Comparison of ENCODE assay signal across 1 cellular context in the genomic region with DNA sequence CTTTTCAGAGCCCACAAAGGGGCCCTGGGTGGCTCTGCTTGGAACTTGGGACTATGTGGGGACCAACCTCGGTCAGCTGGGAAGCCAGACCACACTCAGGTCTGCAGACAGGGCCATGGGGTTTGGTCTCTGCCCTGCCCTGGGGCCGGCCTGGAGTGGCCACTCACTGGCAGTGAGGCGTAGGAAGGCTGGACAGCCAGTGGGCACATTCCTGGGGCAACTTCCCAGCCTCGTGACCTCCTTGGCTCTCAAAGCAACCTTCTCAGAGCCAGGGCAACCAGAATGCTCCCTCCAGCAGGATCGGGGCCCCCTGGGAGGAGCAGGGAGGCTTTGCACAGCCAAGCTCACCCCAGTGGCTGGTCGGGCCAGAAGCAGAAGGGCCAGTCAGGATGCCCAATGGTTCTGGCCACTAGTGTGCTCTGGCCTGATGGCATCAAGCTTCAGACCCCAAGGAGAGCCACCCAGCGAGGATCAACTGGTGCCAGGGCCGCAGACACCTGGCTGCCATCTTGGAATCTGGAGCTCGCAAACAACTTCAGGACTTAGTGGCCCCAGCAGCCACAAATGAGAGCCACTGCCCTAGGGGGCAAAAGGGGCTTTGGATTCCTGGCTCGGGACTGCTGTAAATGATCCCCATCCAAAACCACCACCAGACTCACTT.
A peak's percentile ranks its signal among the peaks of the same experiment; 100 is the strongest.
TF ChIP-seq lines count a peak whose summit lies in the region.

No MANE protein-coding gene starts in this region.

TF ChIP-seq in K562, 482 proteins besides CTCF, POLR2A, EP300 and RAD21 (continued from another document):
- TF ChIP-seq BCLAF1 (IDR thresholded peaks at IDR 0.05; ENCODE audit: borderline replicate concordance in 1 of 2, control insufficient read depth in 1 of 2, low read depth in 2 of 2, low read length in 1 of 2) (no peak), CLOCK (CRISPR knock-in tag; IDR thresholded peaks at IDR 0.05; ENCODE audit: borderline replicate concordance) (no peak), YY1 (IDR thresholded peaks at IDR 0.05; ENCODE audit: borderline replicate concordance in 1 of 3, control insufficient read depth in 1 of 3, extremely low read depth in 1 of 3, insufficient read depth in 3 of 3, insufficient read length in 1 of 3, insufficient replicate concordance in 2 of 3, low read depth in 1 of 3, low read length in 2 of 3) (peak in 1 of 3 experiments; percentile 52), RBM14 (IDR thresholded peaks at IDR 0.05; ENCODE audit: borderline replicate concordance, insufficient read depth, low read depth, low read length) (no peak), TRIM28 (IDR thresholded peaks at IDR 0.05) (no peak), ZNF316 (IDR thresholded peaks at IDR 0.05) (no peak), E2F8 (IDR thresholded peaks at IDR 0.05; ENCODE audit: low read depth, partially characterized antibody) (no peak), HIVEP1 (CRISPR knock-in tag; IDR thresholded peaks at IDR 0.05) (no peak), E2F1 (CRISPR knock-in tag; IDR thresholded peaks at IDR 0.05) (no peak), ZKSCAN8 (CRISPR knock-in tag; IDR thresholded peaks at IDR 0.05) (no peak), DMBX1 (CRISPR knock-in tag; IDR thresholded peaks at IDR 0.05; ENCODE audit: borderline replicate concordance) (peak; percentile 11; the same call in 1 of the 2 replicates), NR4A1 (CRISPR knock-in tag; IDR thresholded peaks at IDR 0.05) (no peak), NR4A1 (tag; IDR thresholded peaks at IDR 0.05) (0 out of 2 replicates have a peak, but pooled peaks have one; percentile 28), ATF4 (CRISPR knock-in tag; IDR thresholded peaks at IDR 0.05) (peak; percentile 10; the same call in 1 of the 2 replicates), MEF2A (IDR thresholded peaks at IDR 0.05; ENCODE audit: control insufficient read depth, low read depth, low read length) (no peak), TEAD1 (CRISPR knock-in tag; IDR thresholded peaks at IDR 0.05) (no peak), ZNF740 (CRISPR knock-in tag; IDR thresholded peaks at IDR 0.05) (no peak), ZNF740 (tag; IDR thresholded peaks at IDR 0.05) (0 out of 4 replicates have a peak, but pooled peaks of 1 of the 2 experiments have one; percentile 10), NR3C1 (CRISPR knock-in tag; IDR thresholded peaks at IDR 0.05) (no peak), ZZZ3 (IDR thresholded peaks at IDR 0.05) (no peak), MYNN (IDR thresholded peaks at IDR 0.05) (no peak), MYNN (CRISPR knock-in tag; IDR thresholded peaks at IDR 0.05) (no peak)
- TF ChIP-seq, protein P1, sequence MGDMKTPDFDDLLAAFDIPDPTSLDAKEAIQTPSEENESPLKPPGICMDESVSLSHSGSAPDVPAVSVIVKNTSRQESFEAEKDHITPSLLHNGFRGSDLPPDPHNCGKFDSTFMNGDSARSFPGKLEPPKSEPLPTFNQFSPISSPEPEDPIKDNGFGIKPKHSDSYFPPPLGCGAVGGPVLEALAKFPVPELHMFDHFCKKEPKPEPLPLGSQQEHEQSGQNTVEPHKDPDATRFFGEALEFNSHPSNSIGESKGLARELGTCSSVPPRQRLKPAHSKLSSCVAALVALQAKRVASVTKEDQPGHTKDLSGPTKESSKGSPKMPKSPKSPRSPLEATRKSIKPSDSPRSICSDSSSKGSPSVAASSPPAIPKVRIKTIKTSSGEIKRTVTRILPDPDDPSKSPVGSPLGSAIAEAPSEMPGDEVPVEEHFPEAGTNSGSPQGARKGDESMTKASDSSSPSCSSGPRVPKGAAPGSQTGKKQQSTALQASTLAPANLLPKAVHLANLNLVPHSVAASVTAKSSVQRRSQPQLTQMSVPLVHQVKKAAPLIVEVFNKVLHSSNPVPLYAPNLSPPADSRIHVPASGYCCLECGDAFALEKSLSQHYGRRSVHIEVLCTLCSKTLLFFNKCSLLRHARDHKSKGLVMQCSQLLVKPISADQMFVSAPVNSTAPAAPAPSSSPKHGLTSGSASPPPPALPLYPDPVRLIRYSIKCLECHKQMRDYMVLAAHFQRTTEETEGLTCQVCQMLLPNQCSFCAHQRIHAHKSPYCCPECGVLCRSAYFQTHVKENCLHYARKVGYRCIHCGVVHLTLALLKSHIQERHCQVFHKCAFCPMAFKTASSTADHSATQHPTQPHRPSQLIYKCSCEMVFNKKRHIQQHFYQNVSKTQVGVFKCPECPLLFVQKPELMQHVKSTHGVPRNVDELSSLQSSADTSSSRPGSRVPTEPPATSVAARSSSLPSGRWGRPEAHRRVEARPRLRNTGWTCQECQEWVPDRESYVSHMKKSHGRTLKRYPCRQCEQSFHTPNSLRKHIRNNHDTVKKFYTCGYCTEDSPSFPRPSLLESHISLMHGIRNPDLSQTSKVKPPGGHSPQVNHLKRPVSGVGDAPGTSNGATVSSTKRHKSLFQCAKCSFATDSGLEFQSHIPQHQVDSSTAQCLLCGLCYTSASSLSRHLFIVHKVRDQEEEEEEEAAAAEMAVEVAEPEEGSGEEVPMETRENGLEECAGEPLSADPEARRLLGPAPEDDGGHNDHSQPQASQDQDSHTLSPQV (IDR thresholded peaks at IDR 0.05), result peak; percentile 40; the same call in 1 of the 2 replicates
- TF ChIP-seq, protein P2, sequence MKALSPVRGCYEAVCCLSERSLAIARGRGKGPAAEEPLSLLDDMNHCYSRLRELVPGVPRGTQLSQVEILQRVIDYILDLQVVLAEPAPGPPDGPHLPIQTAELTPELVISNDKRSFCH (CRISPR knock-in tag; IDR thresholded peaks at IDR 0.05), result no peak
- TF ChIP-seq, protein P2 (tag; IDR thresholded peaks at IDR 0.05), result peak; percentile 47
- TF ChIP-seq, protein P3, sequence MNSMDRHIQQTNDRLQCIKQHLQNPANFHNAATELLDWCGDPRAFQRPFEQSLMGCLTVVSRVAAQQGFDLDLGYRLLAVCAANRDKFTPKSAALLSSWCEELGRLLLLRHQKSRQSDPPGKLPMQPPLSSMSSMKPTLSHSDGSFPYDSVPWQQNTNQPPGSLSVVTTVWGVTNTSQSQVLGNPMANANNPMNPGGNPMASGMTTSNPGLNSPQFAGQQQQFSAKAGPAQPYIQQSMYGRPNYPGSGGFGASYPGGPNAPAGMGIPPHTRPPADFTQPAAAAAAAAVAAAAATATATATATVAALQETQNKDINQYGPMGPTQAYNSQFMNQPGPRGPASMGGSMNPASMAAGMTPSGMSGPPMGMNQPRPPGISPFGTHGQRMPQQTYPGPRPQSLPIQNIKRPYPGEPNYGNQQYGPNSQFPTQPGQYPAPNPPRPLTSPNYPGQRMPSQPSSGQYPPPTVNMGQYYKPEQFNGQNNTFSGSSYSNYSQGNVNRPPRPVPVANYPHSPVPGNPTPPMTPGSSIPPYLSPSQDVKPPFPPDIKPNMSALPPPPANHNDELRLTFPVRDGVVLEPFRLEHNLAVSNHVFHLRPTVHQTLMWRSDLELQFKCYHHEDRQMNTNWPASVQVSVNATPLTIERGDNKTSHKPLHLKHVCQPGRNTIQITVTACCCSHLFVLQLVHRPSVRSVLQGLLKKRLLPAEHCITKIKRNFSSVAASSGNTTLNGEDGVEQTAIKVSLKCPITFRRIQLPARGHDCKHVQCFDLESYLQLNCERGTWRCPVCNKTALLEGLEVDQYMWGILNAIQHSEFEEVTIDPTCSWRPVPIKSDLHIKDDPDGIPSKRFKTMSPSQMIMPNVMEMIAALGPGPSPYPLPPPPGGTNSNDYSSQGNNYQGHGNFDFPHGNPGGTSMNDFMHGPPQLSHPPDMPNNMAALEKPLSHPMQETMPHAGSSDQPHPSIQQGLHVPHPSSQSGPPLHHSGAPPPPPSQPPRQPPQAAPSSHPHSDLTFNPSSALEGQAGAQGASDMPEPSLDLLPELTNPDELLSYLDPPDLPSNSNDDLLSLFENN (IDR thresholded peaks at IDR 0.05; ENCODE audit: low read depth in 2 of 2, low read length in 2 of 2), result no peak
TF ChIP-seq in K562: peak in this region for 8.
